Comparison of ENCODE assay signal across 9 cellular contexts in genomic region chr10:61939575-61940301, GRCh38. TPM values are rescaled to one million over a fixed set of nuclear protein-coding genes. Genes with fewer than 3 reads are reported as not detected.
DNase-seq lines count a peak whose midpoint lies in the region; ATAC-seq and TF ChIP-seq lines count a peak whose summit lies in the region.
"Had no signal": no experiment of that assay in that cellular context is flagged by ENCODE, and none has a peak within 500 bp of the region (broad histone marks: within the 10 kb centered on the region; RNA-seq: fewer than 3 reads in every experiment).

No MANE protein-coding gene starts in this region.

- POLR2A ChIA-PET in MCF 10A (lab: Yijun Ruan, JAX), result interaction anchor here (0.7 to 10.6 kb wide), 9 partner anchors 16 to 97 kb away, joined by 3 to 135 read pairs (median 5); partner anchors contain the start of gene ARID5B

- H3K4me1 ChIP-seq in BLaER1 treated with 17β-estradiol and CSF1 and Interleukin-3, amounts not matched to agents 10 nM and 100 nM, result peaks cover 83 to 100% (median 98%) of the 10 kb centered on the region in 10 experiments

- H3K4me3 Mint-ChIP-seq in MCF 10A (ENCODE audit: unreplicated experiment), result no peak overlapping the region
- H3K4me3 Mint-ChIP-seq in natural killer cell, result peak overlapping the region; percentile 39

- peak overlapping the region in 1 of 10 experiments; percentile 17; a peak in 1 of 20 replicates for H3K4me3 ChIP-seq in BLaER1 treated with 17β-estradiol and CSF1 and Interleukin-3, amounts not matched to agents 10 nM and 100 nM

- ATAC-seq in natural killer cell (no peak), GM19455 (IDR thresholded peaks at IDR 0.05; ENCODE audit: unreplicated experiment) (no peak)
- ATAC-seq in activated CD4-positive, CD25-positive, alpha-beta regulatory T cell treated with anti-CD3 and anti-CD28 coated beads, Interleukin-2, amount 50 U/mL, for 24 hours, result no peak

- peaks cover 30 to 76% (median 41%) of the 10 kb centered on the region in 11 experiments; a peak in 20 of 22 replicates for H3K36me3 ChIP-seq in BLaER1 treated with 17β-estradiol and CSF1 and Interleukin-3, amounts not matched to agents 10 nM and 100 nM

- peak overlapping the region; percentile 93 for H3K27ac Mint-ChIP-seq in MCF 10A (ENCODE audit: low read depth, unreplicated experiment)
- H3K27ac Mint-ChIP-seq in natural killer cell, result peak overlapping the region; percentile 76 to 93

- H3K4me2 ChIP-seq in BLaER1 treated with 17β-estradiol and CSF1 and Interleukin-3, amounts not matched to agents 10 nM and 100 nM, result peak overlapping the region; percentile 67 to 84 (median 74)

- CTCF ChIA-PET in MCF 10A (lab: Yijun Ruan, JAX), result interaction anchor here (0.6 to 1.4 kb wide), 7 partner anchors 11 to 1489 kb away, joined by 3 to 6 read pairs (median 3); no protein-coding TSS in a partner anchor

- no TSS peak for BruUV-seq in MCF 10A (replicated peaks; lab: Mats Ljungman, UMichigan)

- TF ChIP-seq CTCF in MCF 10A (IDR thresholded peaks at IDR 0.05; ENCODE audit: unreplicated experiment), result no peak
- TF ChIP-seq CTCF in natural killer cell (IDR thresholded peaks at IDR 0.05), result no peak

- H3K9me3 ChIP-seq in BLaER1 treated with 17β-estradiol and CSF1 and Interleukin-3, amounts not matched to agents 10 nM and 100 nM (replicated peaks in 1 of 11), result no peaks in the 10 kb centered on the region

- H3K9me3 Mint-ChIP-seq in MCF 10A (ENCODE audit: unreplicated experiment), result no peaks in the 10 kb centered on the region
- H3K9me3 Mint-ChIP-seq in natural killer cell, result no peaks in the 10 kb centered on the region

- H4K20me1 ChIP-seq in BLaER1 treated with 17β-estradiol and CSF1 and Interleukin-3, amounts not matched to agents 10 nM and 100 nM, result no peaks in the 10 kb centered on the region

- DNase-seq in M059J (ENCODE audit: low read depth) (peak; percentile 78), MCF 10A (ENCODE audit: unreplicated experiment) (peak; percentile 71), natural killer cell (no peak), DMS 273 (lab: John Stamatoyannopoulos, UW; ENCODE audit: unreplicated experiment) (no peak), NCI-H187 (lab: John Stamatoyannopoulos, UW) (no peak)
- DNase-seq: activated CD8-positive, alpha-beta memory T cell treated with anti-CD3 and anti-CD28 coated beads, Interleukin-2, amount 50 U/mL, for 4 hours had no signal

- no peaks in the 10 kb centered on the region for H3K27me3 ChIP-seq in BLaER1 treated with 17β-estradiol and CSF1 and Interleukin-3, amounts not matched to agents 10 nM and 100 nM

- H3K36me3 Mint-ChIP-seq in MCF 10A (ENCODE audit: insufficient read depth, unreplicated experiment) (no peaks in the 10 kb centered on the region), natural killer cell (peaks cover 10% of the 10 kb centered on the region)

- intact Hi-C loops in MCF 10A (cut with micrococcal nuclease), result loop anchor here (5.0 kb wide), 1 partner anchor 98 kb away; no protein-coding TSS in a partner anchor
- intact Hi-C loops in natural killer cell (cut with micrococcal nuclease), result loop anchor here (5.0 kb wide), 1 partner anchor 698 kb away; no protein-coding TSS in a partner anchor

- peak overlapping the region; percentile 12 to 89 (median 63); a peak in 19 of 22 replicates for H3K9ac ChIP-seq in BLaER1 treated with 17β-estradiol and CSF1 and Interleukin-3, amounts not matched to agents 10 nM and 100 nM

- H3K27me3 Mint-ChIP-seq in MCF 10A (ENCODE audit: insufficient read depth, unreplicated experiment), result no peaks in the 10 kb centered on the region
- H3K27me3 Mint-ChIP-seq in natural killer cell (ENCODE audit: low read depth in 2 of 2), result no peaks in the 10 kb centered on the region

- H3K4me1 Mint-ChIP-seq in MCF 10A (ENCODE audit: insufficient read depth, unreplicated experiment) (peaks cover 37% of the 10 kb centered on the region), natural killer cell (peaks cover 67 to 71% of the 10 kb centered on the region in 2 donors)

- peak overlapping the region; percentile 72 to 98 (median 91) for H3K27ac ChIP-seq in BLaER1 treated with 17β-estradiol and CSF1 and Interleukin-3, amounts not matched to agents 10 nM and 100 nM

RNA-seq across cellular contexts. Expression of gene ARID5B, which starts 38.2 kb away (rescaled TPM):
- total RNA-seq in M059J (2014; rRNA removed; shearing (Covaris generic)), result 31.1 and 43.9 TPM in 2 replicates
- total RNA-seq in MCF 10A (2022), result 10.9 and 12.2 TPM in 2 replicates
- total RNA-seq in natural killer cell, result 10 to 100 TPM; 22.3 to 44.3 (median 31.3) TPM

Comparison
In these comparisons a context has a peak if more than half of its experiments do, and no peak if none do; other contexts are left out.
1. DNase-seq: peak in M059J (single experiment) and MCF 10A (single experiment); none in natural killer cell (single experiment), DMS 273 (single experiment) and NCI-H187 (0 of 2).